28 cellular contexts compared by ENCODE assay signal in genomic region chr7:69428089-69428488, GRCh38.
"Had no signal": no experiment of that assay in that cellular context is flagged by ENCODE, and none has a peak within 500 bp of the region (broad histone marks: within the 10 kb centered on the region; RNA-seq: fewer than 3 reads in every experiment).

No MANE protein-coding gene starts in this region.

- H3K4me1 ChIP-seq: colonic mucosa, foreskin keratinocyte, gastrocnemius medialis had no signal

- H3K9me3 ChIP-seq: colonic mucosa, esophagus muscularis mucosa, esophagus squamous epithelium, gastrocnemius medialis, gastroesophageal sphincter, heart left ventricle, heart right ventricle had no signal

- FAIRE-seq: endometrium, endothelial cell of umbilical vein, frontal cortex had no signal

- H3K27ac ChIP-seq: colonic mucosa, coronary artery, dorsolateral prefrontal cortex, epithelial cell of prostate, esophagus muscularis mucosa, esophagus squamous epithelium, foreskin keratinocyte, gastrocnemius medialis, gastroesophageal sphincter, heart left ventricle, heart right ventricle, hepatocyte had no signal

- H3K4me2 ChIP-seq: hepatocyte had no signal

- H3K4me3 ChIP-seq: colonic mucosa, coronary artery, dorsolateral prefrontal cortex, esophagus muscularis mucosa, esophagus squamous epithelium, gastrocnemius medialis, gastroesophageal sphincter, heart left ventricle, heart right ventricle, hepatocyte had no signal

- H2AFZ ChIP-seq: hepatocyte had no signal

- H3K36me3 ChIP-seq: colonic mucosa, esophagus muscularis mucosa, esophagus squamous epithelium, gastrocnemius medialis, gastroesophageal sphincter, heart left ventricle, heart right ventricle had no signal

- H3K27me3 ChIP-seq: colonic mucosa, dorsolateral prefrontal cortex, esophagus muscularis mucosa, gastrocnemius medialis, gastroesophageal sphincter, heart left ventricle, hepatocyte had no signal

- H3K79me2 ChIP-seq: hepatocyte had no signal

- ATAC-seq: effector memory CD8-positive, alpha-beta T cell; esophagus mucosa; foreskin keratinocyte; gastrocnemius medialis; gastroesophageal sphincter; heart left ventricle; heart right ventricle had no signal

- DNase-seq: colonic mucosa; cortex of kidney; dermis blood vessel endothelial cell; dorsolateral prefrontal cortex; effector CD4-positive, alpha-beta T cell; effector memory CD4-positive, alpha-beta T cell; effector memory CD8-positive, alpha-beta T cell; endodermal cell; erythroblast; esophagus squamous epithelium; foreskin fibroblast; foreskin keratinocyte; foreskin melanocyte; gastrocnemius medialis; glutamatergic neuron; head of caudate nucleus; heart left ventricle; heart right ventricle; hippocampal formation had no signal
